18 cellular contexts compared by ENCODE assay signal in genomic region chr17:41040783-41041571, GRCh38. TPM values are rescaled to one million over a fixed set of nuclear protein-coding genes. Genes with fewer than 3 reads are reported as not detected.
DNase-seq lines count a peak whose midpoint lies in the region; ATAC-seq, FAIRE-seq and TF ChIP-seq lines count a peak whose summit lies in the region.
"Not testable (repeated sequence)": the region's sequence is repeated elsewhere in the genome, so short reads cannot be mapped to it uniquely, and the experiment has no call there.
"Had no signal": no experiment of that assay in that cellular context is flagged by ENCODE, and none has a peak within 500 bp of the region (broad histone marks: within the 10 kb centered on the region; RNA-seq: fewer than 3 reads in every experiment).

Gene KRTAP1-1, minus strand, starts transcription at chr17:41041450. Its CDS starts 53 bp downstream, at chr17:41041397.

- H3K4me1 ChIP-seq in Panc1 (ENCODE audit: control insufficient read depth, insufficient read depth, low read length) = not testable (repeated sequence)

- DNase-seq in Calu3 (peak; percentile 71), NCI-H2081 (lab: John Stamatoyannopoulos, UW) (peak; percentile 5 to 59), glutamatergic neuron (peak; percentile 44)
- DNase-seq in HTR-8/SVneo (ENCODE audit: insufficient read length, low spot score); Panc1 (ENCODE audit: low read depth, low spot score); chondrocyte (ENCODE audit: low spot score); progenitor cell of endocrine pancreas (ENCODE audit: low spot score, unreplicated experiment): not testable (repeated sequence)

- not testable (repeated sequence) for H3K9me3 Mint-ChIP-seq in Calu3 (ENCODE audit: low read depth, unreplicated experiment); chondrocyte (ENCODE audit: low read depth); glutamatergic neuron (ENCODE audit: unreplicated experiment)
- H3K9me3 Mint-ChIP-seq in progenitor cell of endocrine pancreas (ENCODE audit: low read depth) = peaks cover 13% of the 10 kb centered on the region

- BruUV-seq in Calu3 (replicated peaks; lab: Mats Ljungman, UMichigan) = TSS peak; percentile 97
- not testable (repeated sequence) for BruUV-seq in Panc1 (replicated peaks; lab: Mats Ljungman, UMichigan)

- not testable (repeated sequence) for H3K27ac ChIP-seq in Panc1 (ENCODE audit: low read length)

- peak; percentile 68; the same call in 1 of the 2 replicates for ATAC-seq in Panc1

- not testable (repeated sequence) for H3K27me3 ChIP-seq in Panc1 (ENCODE audit: control insufficient read depth, insufficient read depth, low read length)

- H3K4me1 Mint-ChIP-seq in Calu3 (ENCODE audit: low read depth, unreplicated experiment) = peaks cover 36% of the 10 kb centered on the region
- not testable (repeated sequence) for H3K4me1 Mint-ChIP-seq in chondrocyte (ENCODE audit: low read depth); glutamatergic neuron (ENCODE audit: low read depth, unreplicated experiment); progenitor cell of endocrine pancreas (ENCODE audit: low read depth)

- intact Hi-C loops in Calu3 (cut with micrococcal nuclease; ENCODE audit: unreplicated experiment) = loop anchor here (1.0 to 5.0 kb wide), 5 partner anchors 39 to 184 kb away; no protein-coding TSS in a partner anchor
- intact Hi-C loops in Panc1 (cut with micrococcal nuclease; ENCODE audit: unreplicated experiment) = not testable (repeated sequence)

- H3K4me3 ChIP-seq in Panc1 (ENCODE audit: low read depth in 2 of 2, low read length in 2 of 2) = not testable (repeated sequence)

- H3K36me3 Mint-ChIP-seq in Calu3 (ENCODE audit: insufficient read depth, unreplicated experiment); chondrocyte (ENCODE audit: low read depth); glutamatergic neuron (ENCODE audit: unreplicated experiment); progenitor cell of endocrine pancreas (ENCODE audit: insufficient read depth): not testable (repeated sequence)

- H3K27ac Mint-ChIP-seq in Calu3 (ENCODE audit: unreplicated experiment) (peak within 1 kb of the TSS; percentile 60), progenitor cell of endocrine pancreas (peak within 1 kb of the TSS; percentile 81)
- not testable (repeated sequence) for H3K27ac Mint-ChIP-seq in chondrocyte (ENCODE audit: unreplicated experiment); glutamatergic neuron (ENCODE audit: unreplicated experiment)

- POLR2A ChIA-PET in Panc1 (lab: Charles Lee) = not testable (repeated sequence)

- peak within 1 kb of the TSS; percentile 63 for H3K4me3 Mint-ChIP-seq in Calu3 (ENCODE audit: low read depth, unreplicated experiment)
- not testable (repeated sequence) for H3K4me3 Mint-ChIP-seq in chondrocyte (ENCODE audit: unreplicated experiment); glutamatergic neuron (ENCODE audit: unreplicated experiment); progenitor cell of endocrine pancreas (ENCODE audit: low read depth)

- peak; percentile 96 for FAIRE-seq in HTR-8/SVneo (lab: Jason Lieb, UNC)

- H3K9me3 ChIP-seq in Panc1 (ENCODE audit: control insufficient read depth, insufficient read depth, low read depth, low read length) = not testable (repeated sequence)

- TF ChIP-seq CTCF in Calu3 (IDR thresholded peaks at IDR 0.05; ENCODE audit: unreplicated experiment) = peak; percentile 73
- not testable (repeated sequence) for TF ChIP-seq CTCF in Panc1 (IDR thresholded peaks at IDR 0.05); glutamatergic neuron (IDR thresholded peaks at IDR 0.05; ENCODE audit: partially characterized antibody, unreplicated experiment); progenitor cell of endocrine pancreas (IDR thresholded peaks at IDR 0.05; ENCODE audit: unreplicated experiment)
- peak; percentile 28 for TF ChIP-seq CTCF in chondrocyte (IDR thresholded peaks at IDR 0.05)

- not testable (repeated sequence) for H3K27me3 Mint-ChIP-seq in Calu3 (ENCODE audit: unreplicated experiment); chondrocyte (ENCODE audit: low read depth); glutamatergic neuron (ENCODE audit: unreplicated experiment); progenitor cell of endocrine pancreas

- in situ Hi-C loops in Panc1 (cut with HindIII; ENCODE audit: low pct_unique_long_range_greater_than_20kb, low sequenced_read_pairs) = not testable (repeated sequence)

- CTCF ChIA-PET in Calu3 (lab: Charles Lee) = interaction anchor here (0.8 to 1.9 kb wide), 11 partner anchors 17 to 186 kb away, joined by 3 to 7 read pairs (median 3); partner anchors contain the start of genes KRT23 and KRT39
- CTCF ChIA-PET in Panc1 (lab: Charles Lee) = not testable (repeated sequence)

- H3K36me3 ChIP-seq in Panc1 (ENCODE audit: control insufficient read depth, insufficient read depth, low read length) = not testable (repeated sequence)

RNA-seq across cellular contexts. Expression of gene KRTAP1-1, which starts in this region (rescaled TPM):
- 10.2 and 15.9 TPM in 2 replicates for total RNA-seq in Calu3 (2022)
- not detected for total RNA-seq in Panc1 (2021; ENCODE audit: unreplicated experiment)
- not detected for polyA plus RNA-seq in Panc1 (2012; ENCODE audit: insufficient read length)
- total RNA-seq in chondrocyte = not detected in 3 replicates
- not detected for total RNA-seq in glutamatergic neuron (ENCODE audit: unreplicated experiment)
- total RNA-seq in progenitor cell of endocrine pancreas = not detected in 2 replicates
- total RNA-seq: activated CD4-positive, alpha-beta T cell treated with anti-CD3 and anti-CD28 coated beads, Interleukin-2, amount 10 ng/mL, durations not matched to agents 24 days and 14 days; activated T-helper 2 cell treated with anti-CD3 and anti-CD28 coated beads, Interferon-gamma antibody, Interleukin-2, Interleukin-4, amounts not matched to agents 10 μg/mL and 5 μg/mL and 100 μg/mL, durations not matched to agents 14 hours and 24 hours and 36 hours; cerebellum; Daoy; left ventricle myocardium inferior; neural crest cell; SJSA1; testis; uterus; WTC11 had no signal
- polyA plus RNA-seq: CD14-positive monocyte had no signal

Comparison
In these comparisons a context has a peak if more than half of its experiments do, and no peak if none do; other contexts are left out.
1. RNA of gene KRTAP1-1 (total RNA-seq): 10.2 to 15.9 TPM in Calu3; not detected in Panc1 (single experiment), not detected in chondrocyte, not detected in glutamatergic neuron (single experiment) and not detected in progenitor cell of endocrine pancreas; every median in the first group is over 10 times any median in the second.
2. Peak in ATAC-seq in Panc1; RNA of the gene not detected or under 1 TPM.
3. Peak in DNase-seq in glutamatergic neuron; RNA of the gene not detected or under 1 TPM.